1 cellular context compared by ENCODE assay signal in the genomic region with DNA sequence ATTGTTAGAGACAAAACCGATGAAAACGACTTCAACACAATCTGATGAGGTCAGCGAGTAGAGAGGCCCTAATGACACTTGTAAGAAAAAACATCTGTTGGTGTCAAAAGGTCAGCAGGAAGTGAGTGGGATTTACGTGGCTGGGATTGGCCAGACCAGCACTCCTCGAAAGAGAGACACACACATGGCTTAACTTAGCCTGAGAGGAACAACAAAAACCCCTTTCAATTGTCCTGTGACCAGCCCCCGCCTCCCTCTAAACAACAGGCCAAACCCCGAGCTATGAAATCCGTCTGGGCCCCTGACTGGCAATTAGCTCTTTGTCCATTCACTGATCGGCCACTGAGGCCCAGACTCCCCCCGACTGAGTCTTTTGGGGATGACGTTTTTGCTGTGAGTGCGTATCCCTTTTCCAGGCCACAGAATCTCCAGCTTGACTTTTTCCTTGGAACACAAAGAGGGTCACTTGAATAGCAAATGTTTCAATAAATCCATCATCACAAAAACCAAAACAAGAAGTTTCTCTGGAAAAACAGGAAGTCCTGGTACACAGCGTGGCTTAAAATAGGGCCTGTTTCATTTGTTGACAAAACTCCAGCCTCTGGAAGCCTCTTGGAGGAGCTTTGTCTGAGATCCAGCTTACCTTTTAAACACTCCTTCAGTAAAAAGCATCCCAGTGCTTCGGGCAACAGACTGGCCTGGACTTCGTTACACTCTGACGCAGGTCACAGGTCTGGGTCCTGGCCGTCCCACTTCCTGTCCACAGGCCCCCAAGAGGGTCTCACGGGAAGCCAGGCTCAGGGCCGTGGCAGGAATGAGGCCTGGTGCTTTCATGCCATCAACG.
TF ChIP-seq lines count a peak whose summit lies in the region.

No MANE protein-coding gene starts in this region.

TF ChIP-seq in HepG2, 621 proteins besides CTCF, POLR2A, EP300 and RAD21 (continued from another document):
- TF ChIP-seq ZNF280D (CRISPR knock-in tag; IDR thresholded peaks at IDR 0.05) (no peak), RORA (CRISPR knock-in tag; IDR thresholded peaks at IDR 0.05) (no peak), ZNF672 (CRISPR knock-in tag; IDR thresholded peaks at IDR 0.05) (no peak), AKNA (CRISPR knock-in tag; IDR thresholded peaks at IDR 0.05; ENCODE audit: borderline replicate concordance) (no peak), TOPORS (CRISPR knock-in tag; IDR thresholded peaks at IDR 0.05) (no peak), MAFK (conservative IDR thresholded peaks at IDR 0.05 in 1 of 2, IDR thresholded peaks at IDR 0.05 in 1 of 2; ENCODE audit: low read length in 2 of 2) (0 out of 4 replicates have a peak, but pooled peaks have one; percentile 2 to 4), NR2F6 (IDR thresholded peaks at IDR 0.05) (0 out of 2 replicates have a peak, but pooled peaks have one; percentile 16), NR2F6 (CRISPR knock-in tag; IDR thresholded peaks at IDR 0.05) (no peak), DPF2 (CRISPR knock-in tag; IDR thresholded peaks at IDR 0.05; ENCODE audit: borderline replicate concordance, low read depth) (no peak), AFF4 (CRISPR knock-in tag; IDR thresholded peaks at IDR 0.05) (no peak)
- TF ChIP-seq, protein P1, sequence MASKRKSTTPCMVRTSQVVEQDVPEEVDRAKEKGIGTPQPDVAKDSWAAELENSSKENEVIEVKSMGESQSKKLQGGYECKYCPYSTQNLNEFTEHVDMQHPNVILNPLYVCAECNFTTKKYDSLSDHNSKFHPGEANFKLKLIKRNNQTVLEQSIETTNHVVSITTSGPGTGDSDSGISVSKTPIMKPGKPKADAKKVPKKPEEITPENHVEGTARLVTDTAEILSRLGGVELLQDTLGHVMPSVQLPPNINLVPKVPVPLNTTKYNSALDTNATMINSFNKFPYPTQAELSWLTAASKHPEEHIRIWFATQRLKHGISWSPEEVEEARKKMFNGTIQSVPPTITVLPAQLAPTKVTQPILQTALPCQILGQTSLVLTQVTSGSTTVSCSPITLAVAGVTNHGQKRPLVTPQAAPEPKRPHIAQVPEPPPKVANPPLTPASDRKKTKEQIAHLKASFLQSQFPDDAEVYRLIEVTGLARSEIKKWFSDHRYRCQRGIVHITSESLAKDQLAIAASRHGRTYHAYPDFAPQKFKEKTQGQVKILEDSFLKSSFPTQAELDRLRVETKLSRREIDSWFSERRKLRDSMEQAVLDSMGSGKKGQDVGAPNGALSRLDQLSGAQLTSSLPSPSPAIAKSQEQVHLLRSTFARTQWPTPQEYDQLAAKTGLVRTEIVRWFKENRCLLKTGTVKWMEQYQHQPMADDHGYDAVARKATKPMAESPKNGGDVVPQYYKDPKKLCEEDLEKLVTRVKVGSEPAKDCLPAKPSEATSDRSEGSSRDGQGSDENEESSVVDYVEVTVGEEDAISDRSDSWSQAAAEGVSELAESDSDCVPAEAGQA (IDR thresholded peaks at IDR 0.05; ENCODE audit: low read depth), result no peak
- TF ChIP-seq, protein P1 (CRISPR knock-in tag; IDR thresholded peaks at IDR 0.05; ENCODE audit: borderline replicate concordance), result no peak
- TF ChIP-seq, protein P2, sequence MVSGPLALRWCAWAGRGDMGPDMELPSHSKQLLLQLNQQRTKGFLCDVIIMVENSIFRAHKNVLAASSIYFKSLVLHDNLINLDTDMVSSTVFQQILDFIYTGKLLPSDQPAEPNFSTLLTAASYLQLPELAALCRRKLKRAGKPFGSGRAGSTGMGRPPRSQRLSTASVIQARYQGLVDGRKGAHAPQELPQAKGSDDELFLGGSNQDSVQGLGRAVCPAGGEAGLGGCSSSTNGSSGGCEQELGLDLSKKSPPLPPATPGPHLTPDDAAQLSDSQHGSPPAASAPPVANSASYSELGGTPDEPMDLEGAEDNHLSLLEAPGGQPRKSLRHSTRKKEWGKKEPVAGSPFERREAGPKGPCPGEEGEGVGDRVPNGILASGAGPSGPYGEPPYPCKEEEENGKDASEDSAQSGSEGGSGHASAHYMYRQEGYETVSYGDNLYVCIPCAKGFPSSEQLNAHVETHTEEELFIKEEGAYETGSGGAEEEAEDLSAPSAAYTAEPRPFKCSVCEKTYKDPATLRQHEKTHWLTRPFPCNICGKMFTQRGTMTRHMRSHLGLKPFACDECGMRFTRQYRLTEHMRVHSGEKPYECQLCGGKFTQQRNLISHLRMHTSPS (CRISPR knock-in tag; IDR thresholded peaks at IDR 0.05; ENCODE audit: low read depth), result no peak
